In the genomic region with DNA sequence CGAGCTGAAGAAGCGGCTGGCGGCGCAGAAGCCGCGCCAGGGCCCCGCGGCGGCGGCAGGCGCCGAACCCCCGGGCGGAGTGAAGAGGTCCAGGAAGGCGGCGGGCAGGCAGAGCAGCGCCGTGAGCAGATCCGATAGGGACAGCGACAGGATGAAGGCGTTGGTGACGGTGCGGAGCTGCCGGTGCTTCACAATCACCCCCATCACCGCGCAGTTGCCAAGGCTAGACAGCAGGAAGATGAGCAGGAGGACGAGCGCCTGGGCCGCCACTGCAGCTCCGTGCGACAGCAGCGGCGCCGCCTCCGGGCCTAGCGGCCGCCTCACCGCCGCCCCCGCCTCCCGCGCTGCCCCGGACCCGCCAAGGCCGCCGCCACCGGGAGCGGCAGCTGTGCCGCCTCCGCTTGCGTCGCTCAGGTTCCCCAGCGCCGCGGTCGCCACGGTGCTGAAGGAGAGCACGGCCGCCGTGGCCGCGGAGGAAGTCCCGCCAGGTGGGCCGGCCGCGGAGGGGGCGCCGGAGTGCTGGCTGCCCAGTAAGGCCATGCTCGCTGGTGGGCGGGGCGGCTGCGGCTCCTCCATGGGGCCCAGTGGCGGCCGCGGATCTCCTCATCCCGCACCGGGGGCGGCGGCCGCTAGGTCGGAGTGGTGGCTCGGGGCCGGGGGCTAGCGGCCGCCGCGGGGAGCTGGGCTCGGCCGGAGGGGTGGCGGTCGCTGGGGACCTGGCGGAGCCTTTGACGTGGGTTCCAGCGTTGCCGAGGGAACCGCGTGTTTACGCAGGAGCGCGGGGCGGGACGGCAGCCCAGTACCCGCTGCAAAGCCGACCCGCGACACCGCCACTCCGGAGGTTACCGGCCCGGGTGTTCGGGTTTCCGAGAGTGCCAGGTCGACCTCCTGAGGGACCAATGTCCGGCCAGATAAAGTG, we compare ENCODE assay signal across 7 cellular contexts. TPM values are rescaled to one million over a fixed set of nuclear protein-coding genes. Genes with fewer than 3 reads are reported as not detected.
DNase-seq lines count a peak whose midpoint lies in the region; ATAC-seq, FAIRE-seq and TF ChIP-seq lines count a peak whose summit lies in the region.

A gene with protein sequence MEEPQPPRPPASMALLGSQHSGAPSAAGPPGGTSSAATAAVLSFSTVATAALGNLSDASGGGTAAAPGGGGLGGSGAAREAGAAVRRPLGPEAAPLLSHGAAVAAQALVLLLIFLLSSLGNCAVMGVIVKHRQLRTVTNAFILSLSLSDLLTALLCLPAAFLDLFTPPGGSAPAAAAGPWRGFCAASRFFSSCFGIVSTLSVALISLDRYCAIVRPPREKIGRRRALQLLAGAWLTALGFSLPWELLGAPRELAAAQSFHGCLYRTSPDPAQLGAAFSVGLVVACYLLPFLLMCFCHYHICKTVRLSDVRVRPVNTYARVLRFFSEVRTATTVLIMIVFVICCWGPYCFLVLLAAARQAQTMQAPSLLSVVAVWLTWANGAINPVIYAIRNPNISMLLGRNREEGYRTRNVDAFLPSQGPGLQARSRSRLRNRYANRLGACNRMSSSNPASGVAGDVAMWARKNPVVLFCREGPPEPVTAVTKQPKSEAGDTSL (minus strand): TSS at position 730 of the 919 bp plus-strand sequence. CDS start 154 bp downstream, at position 576.

- TF ChIP-seq POLR2A in testis (IDR thresholded peaks at IDR 0.05) = no peak

- TF ChIP-seq EP300 in neural cell (conservative IDR thresholded peaks at IDR 0.05; ENCODE audit: poor library complexity, severe bottlenecking) = no peak

- FAIRE-seq in frontal cortex (lab: Jason Lieb, UNC) = no peak

- no peaks in the 10 kb centered on the region for H4K20me1 ChIP-seq in neural cell (ENCODE audit: insufficient read depth)

- H2AFZ ChIP-seq in neural cell (ENCODE audit: low read depth, low read length) = peak within 1 kb of the TSS; percentile 53

- H3K4me1 ChIP-seq in testis = peaks cover 5% of the 10 kb centered on the region

- H3K9me3 ChIP-seq in neural cell (ENCODE audit: low read length) (no peaks in the 10 kb centered on the region), testis (no peaks in the 10 kb centered on the region)

- DNase-seq in NCI-H748 treated with DMSO at 0.1 percent for 48 hours (lab: John Stamatoyannopoulos, UW) (peak; percentile 48), activated gamma-delta T cell (lab: John Stamatoyannopoulos, UW) (peak; percentile 51), frontal cortex (ENCODE audit: low spot score in 2 of 2) (peak; percentile 70 to 75), testis (peak; percentile 72)

- no peaks in the 10 kb centered on the region for H3F3A ChIP-seq in neural cell (ENCODE audit: insufficient read depth, low read length, poor library complexity, severe bottlenecking)

- TF ChIP-seq CTCF in neural cell (IDR thresholded peaks at IDR 0.05; ENCODE audit: poor library complexity, severe bottlenecking) (no peak), testis (IDR thresholded peaks at IDR 0.05) (no peak)

- no peaks in the 10 kb centered on the region for H3K9me2 ChIP-seq in neural cell (ENCODE audit: insufficient read depth, low read length)

- no peaks in the 10 kb centered on the region for H3K79me2 ChIP-seq in neural cell (replicated peaks; ENCODE audit: insufficient read depth, low read length)

- H3K27me3 ChIP-seq in neural cell (ENCODE audit: insufficient read depth, low read depth, low read length) (no peaks in the 10 kb centered on the region), testis (no peaks in the 10 kb centered on the region)

- H3K4me3 ChIP-seq in neural cell (ENCODE audit: low read length) (peak within 1 kb of the TSS; percentile 70), testis (peak within 1 kb of the TSS; percentile 59 to 76)

- H3K4me2 ChIP-seq in neural cell (ENCODE audit: low read length) = peak within 1 kb of the TSS; percentile 52

- ATAC-seq in GM18858 (IDR thresholded peaks at IDR 0.05; ENCODE audit: unreplicated experiment) = peak; percentile 33
- ATAC-seq in HG02970 (IDR thresholded peaks at IDR 0.05; ENCODE audit: low FRiP score, unreplicated experiment) = peak; percentile 56

- H3K36me3 ChIP-seq in neural cell (ENCODE audit: insufficient read depth, low read length) (no peaks in the 10 kb centered on the region), testis (ENCODE audit: low read depth, missing control alignments) (no peaks in the 10 kb centered on the region)

- intact Hi-C loops in testis (cut with DNase I; ENCODE audit: low total_unique reads) = no loop called here

- no peak for TF ChIP-seq RAD21 in neural cell (conservative IDR thresholded peaks at IDR 0.05)

- H3K27ac ChIP-seq in neural cell (ENCODE audit: low read length) (peak within 1 kb of the TSS; percentile 75), testis (peak within 1 kb of the TSS; percentile 74 to 80)

- 0 to 1% methylated on average over 14 to 46 of the region's 114 CpGs for WGBS in testis, 2 donors

- peak within 1 kb of the TSS; percentile 82 for H3K9ac ChIP-seq in neural cell (ENCODE audit: low read length)

TF ChIP-seq in neural cell, 6 proteins besides CTCF, POLR2A, EP300 and RAD21:
- peak; percentile 64 for TF ChIP-seq REST (IDR thresholded peaks at IDR 0.05; ENCODE audit: borderline replicate concordance)
- TF ChIP-seq SMC3 (conservative IDR thresholded peaks at IDR 0.05; ENCODE audit: poor library complexity) = no peak
- peak; percentile 52 for TF ChIP-seq MXI1 (conservative IDR thresholded peaks at IDR 0.05; ENCODE audit: poor library complexity, severe bottlenecking)
- no peak for TF ChIP-seq EZH2 (IDR thresholded peaks at IDR 0.05; ENCODE audit: borderline replicate concordance, insufficient read depth, low read length, poor library complexity, severe bottlenecking)
- peak; percentile 6 for TF ChIP-seq POLR2AphosphoS5 (IDR thresholded peaks at IDR 0.05)
- no peak for TF ChIP-seq TAF1 (IDR thresholded peaks at IDR 0.05; ENCODE audit: low read depth)

RNA-seq across cellular contexts. Expression of the gene that starts here (rescaled TPM):
- 5.3 TPM for total RNA-seq in frontal cortex
- polyA plus RNA-seq in neural cell = 2.9 and 3.0 TPM in 2 replicates
- polyA minus RNA-seq in neural cell = 7.1 and 10.0 TPM in 2 replicates
- total RNA-seq in testis = 10 to 100 TPM; 33.1 to 71.2 TPM
- 25.8 TPM for polyA plus RNA-seq in testis (ENCODE audit: insufficient read depth, low read depth, low replicate concordance)

Comparison
In these comparisons a context has a peak if more than half of its experiments do, and no peak if none do; other contexts are left out.
1. Peak in every context shown above with its lines: DNase-seq, ATAC-seq, H3K4me3 ChIP-seq and H3K27ac ChIP-seq.